In the genomic region with DNA sequence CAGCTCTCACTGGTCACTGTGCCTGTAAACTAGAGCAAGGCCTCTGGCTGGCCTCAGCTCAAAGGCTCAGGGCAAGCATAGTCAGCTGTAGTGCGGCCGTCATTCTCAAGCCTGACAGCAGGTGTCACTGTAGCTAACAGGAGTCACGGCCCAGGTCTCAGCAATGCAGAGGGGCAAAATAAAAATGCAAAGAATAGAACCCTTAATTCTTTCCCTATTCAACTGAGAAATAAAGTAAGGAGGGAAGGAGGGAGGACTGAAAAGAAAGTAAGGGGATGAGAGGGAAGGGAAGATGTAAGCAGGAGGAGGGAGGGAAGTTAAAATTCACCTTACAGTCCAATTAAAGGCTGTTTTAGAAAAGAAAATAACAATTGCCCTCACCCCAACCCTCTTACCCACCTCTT, we compare ENCODE assay signal across 1 cellular context.
TF ChIP-seq lines count a peak whose summit lies in the region.

No MANE protein-coding gene starts in this region.

TF ChIP-seq in WTC11, 78 proteins besides CTCF, POLR2A, EP300 and RAD21 (continued from another document):
- TF ChIP-seq, protein P1, sequence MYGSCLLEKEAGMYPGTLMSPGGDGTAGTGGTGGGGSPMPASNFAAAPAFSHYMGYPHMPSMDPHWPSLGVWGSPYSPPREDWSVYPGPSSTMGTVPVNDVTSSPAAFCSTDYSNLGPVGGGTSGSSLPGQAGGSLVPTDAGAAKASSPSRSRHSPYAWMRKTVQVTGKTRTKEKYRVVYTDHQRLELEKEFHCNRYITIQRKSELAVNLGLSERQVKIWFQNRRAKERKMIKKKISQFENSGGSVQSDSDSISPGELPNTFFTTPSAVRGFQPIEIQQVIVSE (CRISPR knock-in tag; IDR thresholded peaks at IDR 0.05; ENCODE audit: borderline replicate concordance): no peak
- TF ChIP-seq, protein P2, sequence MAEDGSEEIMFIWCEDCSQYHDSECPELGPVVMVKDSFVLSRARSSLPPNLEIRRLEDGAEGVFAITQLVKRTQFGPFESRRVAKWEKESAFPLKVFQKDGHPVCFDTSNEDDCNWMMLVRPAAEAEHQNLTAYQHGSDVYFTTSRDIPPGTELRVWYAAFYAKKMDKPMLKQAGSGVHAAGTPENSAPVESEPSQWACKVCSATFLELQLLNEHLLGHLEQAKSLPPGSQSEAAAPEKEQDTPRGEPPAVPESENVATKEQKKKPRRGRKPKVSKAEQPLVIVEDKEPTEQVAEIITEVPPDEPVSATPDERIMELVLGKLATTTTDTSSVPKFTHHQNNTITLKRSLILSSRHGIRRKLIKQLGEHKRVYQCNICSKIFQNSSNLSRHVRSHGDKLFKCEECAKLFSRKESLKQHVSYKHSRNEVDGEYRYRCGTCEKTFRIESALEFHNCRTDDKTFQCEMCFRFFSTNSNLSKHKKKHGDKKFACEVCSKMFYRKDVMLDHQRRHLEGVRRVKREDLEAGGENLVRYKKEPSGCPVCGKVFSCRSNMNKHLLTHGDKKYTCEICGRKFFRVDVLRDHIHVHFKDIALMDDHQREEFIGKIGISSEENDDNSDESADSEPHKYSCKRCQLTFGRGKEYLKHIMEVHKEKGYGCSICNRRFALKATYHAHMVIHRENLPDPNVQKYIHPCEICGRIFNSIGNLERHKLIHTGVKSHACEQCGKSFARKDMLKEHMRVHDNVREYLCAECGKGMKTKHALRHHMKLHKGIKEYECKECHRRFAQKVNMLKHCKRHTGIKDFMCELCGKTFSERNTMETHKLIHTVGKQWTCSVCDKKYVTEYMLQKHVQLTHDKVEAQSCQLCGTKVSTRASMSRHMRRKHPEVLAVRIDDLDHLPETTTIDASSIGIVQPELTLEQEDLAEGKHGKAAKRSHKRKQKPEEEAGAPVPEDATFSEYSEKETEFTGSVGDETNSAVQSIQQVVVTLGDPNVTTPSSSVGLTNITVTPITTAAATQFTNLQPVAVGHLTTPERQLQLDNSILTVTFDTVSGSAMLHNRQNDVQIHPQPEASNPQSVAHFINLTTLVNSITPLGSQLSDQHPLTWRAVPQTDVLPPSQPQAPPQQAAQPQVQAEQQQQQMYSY (CRISPR knock-in tag; IDR thresholded peaks at IDR 0.05): no peak
- no peak for TF ChIP-seq ETV6 (CRISPR knock-in tag; IDR thresholded peaks at IDR 0.05)
- TF ChIP-seq, protein P3, sequence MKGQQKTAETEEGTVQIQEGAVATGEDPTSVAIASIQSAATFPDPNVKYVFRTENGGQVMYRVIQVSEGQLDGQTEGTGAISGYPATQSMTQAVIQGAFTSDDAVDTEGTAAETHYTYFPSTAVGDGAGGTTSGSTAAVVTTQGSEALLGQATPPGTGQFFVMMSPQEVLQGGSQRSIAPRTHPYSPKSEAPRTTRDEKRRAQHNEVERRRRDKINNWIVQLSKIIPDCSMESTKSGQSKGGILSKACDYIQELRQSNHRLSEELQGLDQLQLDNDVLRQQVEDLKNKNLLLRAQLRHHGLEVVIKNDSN (CRISPR knock-in tag; IDR thresholded peaks at IDR 0.05): no peak
- TF ChIP-seq TCF7 (CRISPR knock-in tag; IDR thresholded peaks at IDR 0.05; ENCODE audit: low read depth): no peak
- no peak for TF ChIP-seq NR1H2 (CRISPR knock-in tag; IDR thresholded peaks at IDR 0.05)
- TF ChIP-seq, protein P4, sequence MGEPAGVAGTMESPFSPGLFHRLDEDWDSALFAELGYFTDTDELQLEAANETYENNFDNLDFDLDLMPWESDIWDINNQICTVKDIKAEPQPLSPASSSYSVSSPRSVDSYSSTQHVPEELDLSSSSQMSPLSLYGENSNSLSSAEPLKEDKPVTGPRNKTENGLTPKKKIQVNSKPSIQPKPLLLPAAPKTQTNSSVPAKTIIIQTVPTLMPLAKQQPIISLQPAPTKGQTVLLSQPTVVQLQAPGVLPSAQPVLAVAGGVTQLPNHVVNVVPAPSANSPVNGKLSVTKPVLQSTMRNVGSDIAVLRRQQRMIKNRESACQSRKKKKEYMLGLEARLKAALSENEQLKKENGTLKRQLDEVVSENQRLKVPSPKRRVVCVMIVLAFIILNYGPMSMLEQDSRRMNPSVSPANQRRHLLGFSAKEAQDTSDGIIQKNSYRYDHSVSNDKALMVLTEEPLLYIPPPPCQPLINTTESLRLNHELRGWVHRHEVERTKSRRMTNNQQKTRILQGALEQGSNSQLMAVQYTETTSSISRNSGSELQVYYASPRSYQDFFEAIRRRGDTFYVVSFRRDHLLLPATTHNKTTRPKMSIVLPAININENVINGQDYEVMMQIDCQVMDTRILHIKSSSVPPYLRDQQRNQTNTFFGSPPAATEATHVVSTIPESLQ (CRISPR knock-in tag; IDR thresholded peaks at IDR 0.05): no peak
- TF ChIP-seq KAT7 (CRISPR knock-in tag; IDR thresholded peaks at IDR 0.05; ENCODE audit: borderline replicate concordance): no peak
